In the genomic region with DNA sequence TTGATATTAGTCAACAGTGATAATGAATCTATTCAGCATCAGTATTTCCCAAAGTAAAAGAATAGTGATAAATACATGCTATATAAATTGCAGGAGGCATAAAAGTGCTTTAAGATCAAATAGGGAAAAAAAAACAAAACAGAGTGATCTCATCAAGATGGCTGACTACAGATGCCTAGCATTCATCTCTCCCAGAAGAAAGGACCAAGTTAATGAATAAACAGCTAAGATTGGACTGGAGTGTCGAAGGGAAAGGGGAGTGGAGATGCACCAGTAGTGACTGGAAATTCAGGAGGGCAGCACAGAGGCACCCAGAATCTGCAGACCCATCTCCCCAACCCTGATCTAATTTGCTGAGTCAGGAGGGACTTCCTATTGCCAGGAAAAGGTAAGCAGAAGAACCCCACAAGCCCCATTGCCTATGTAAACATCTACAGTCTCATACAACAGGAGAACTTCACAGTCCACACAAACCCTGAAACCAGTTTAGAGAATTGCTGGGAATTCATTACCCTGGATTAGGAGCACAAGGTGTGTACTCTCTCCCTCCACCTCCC, we compare ENCODE assay signal across 29 cellular contexts.
DNase-seq lines count a peak whose midpoint lies in the region; ATAC-seq and TF ChIP-seq lines count a peak whose summit lies in the region.
"Had no signal": no experiment of that assay in that cellular context is flagged by ENCODE, and none has a peak within 500 bp of the region (broad histone marks: within the 10 kb centered on the region; RNA-seq: fewer than 3 reads in every experiment).

No MANE protein-coding gene starts in this region.

- H3K4me2 ChIP-seq in DND-41 (ENCODE audit: insufficient read depth, low read length), result no peak overlapping the region
- no peak overlapping the region for H3K4me2 ChIP-seq in OCI-LY1 (ENCODE audit: low read length)
- H3K4me2 ChIP-seq in hepatocyte, result peak overlapping the region; percentile 17
- H3K4me2 ChIP-seq in trophoblast cell (ENCODE audit: low read length), result no peak overlapping the region

- TF ChIP-seq CTCF in DND-41 (IDR thresholded peaks at IDR 0.05; ENCODE audit: borderline replicate concordance, extremely low read depth, low read length, poor library complexity, severe bottlenecking), result no peak
- TF ChIP-seq CTCF in OCI-LY1 (IDR thresholded peaks at IDR 0.05; ENCODE audit: low read length), result no peak
- no peak for TF ChIP-seq CTCF in hepatocyte (IDR thresholded peaks at IDR 0.05; ENCODE audit: poor library complexity)

- H3F3A ChIP-seq in OCI-LY1 (ENCODE audit: insufficient read depth, low read length), result no peaks in the 10 kb centered on the region

- H4K12ac ChIP-seq in trophoblast cell (ENCODE audit: low read depth, low read length), result no peak overlapping the region

- no peak overlapping the region for H2BK12ac ChIP-seq in trophoblast cell (ENCODE audit: low read length)

- peak overlapping the region; percentile 68; the same call in 1 of the 2 replicates for H2AFZ ChIP-seq in DND-41 (ENCODE audit: low read depth, low read length)
- peak overlapping the region; percentile 9; the same call in 1 of the 2 replicates for H2AFZ ChIP-seq in OCI-LY1 (ENCODE audit: low read length)
- H2AFZ ChIP-seq in hepatocyte, result peak overlapping the region; percentile 0
- peak overlapping the region; percentile 58 for H2AFZ ChIP-seq in trophoblast cell (ENCODE audit: insufficient read depth, low read length, poor library complexity)

- H4K91ac ChIP-seq in trophoblast cell (ENCODE audit: low read depth, low read length), result no peak overlapping the region

- H3K9me2 ChIP-seq in OCI-LY1 (ENCODE audit: low read depth, low read length) (no peaks in the 10 kb centered on the region), hepatocyte (replicated peaks; ENCODE audit: insufficient read depth) (no peaks in the 10 kb centered on the region)

- H3K4me1 ChIP-seq in DND-41 (ENCODE audit: insufficient read depth, low read length) (no peaks in the 10 kb centered on the region), OCI-LY1 (ENCODE audit: insufficient read depth, low read length, severe bottlenecking) (peaks cover 10% of the 10 kb centered on the region), hepatocyte (ENCODE audit: insufficient read depth) (no peaks in the 10 kb centered on the region), trophoblast cell (ENCODE audit: control insufficient read depth in 1 of 2, insufficient read depth in 2 of 2, low read length in 2 of 2) (no peaks in the 10 kb centered on the region)
- H3K4me1 ChIP-seq: colonic mucosa, esophagus muscularis mucosa, SJCRH30 had no signal

- H3K36me3 ChIP-seq in DND-41 (ENCODE audit: insufficient read depth, low read length) (no peaks in the 10 kb centered on the region), OCI-LY1 (ENCODE audit: insufficient read depth, low read length) (no peaks in the 10 kb centered on the region), hepatocyte (replicated peaks; ENCODE audit: insufficient read depth, low read depth) (no peaks in the 10 kb centered on the region), trophoblast cell (ENCODE audit: control insufficient read depth in 1 of 2, insufficient read depth in 2 of 2, low read length in 2 of 2) (no peaks in the 10 kb centered on the region), H7 (replicated peaks; ENCODE audit: control insufficient read depth, insufficient read depth, low read length) (no peaks in the 10 kb centered on the region)
- H3K36me3 ChIP-seq: colonic mucosa, esophagus muscularis mucosa, SJCRH30 had no signal

- H3K9me3 ChIP-seq in DND-41 (ENCODE audit: insufficient read depth, low read length, severe bottlenecking) (peaks cover 10% of the 10 kb centered on the region), OCI-LY1 (ENCODE audit: low read length) (no peaks in the 10 kb centered on the region; the same call in 1 of the 2 replicates), hepatocyte (ENCODE audit: low read depth) (no peaks in the 10 kb centered on the region), trophoblast cell (ENCODE audit: insufficient read depth, low read depth, low read length) (no peaks in the 10 kb centered on the region)
- H3K9me3 ChIP-seq: colonic mucosa, SJCRH30 had no signal

- H2BK120ac ChIP-seq in trophoblast cell (ENCODE audit: insufficient read depth, low read length, poor library complexity), result no peak overlapping the region

- H2BK5ac ChIP-seq in trophoblast cell (ENCODE audit: low read depth, low read length, poor library complexity), result no peak overlapping the region

- H3K18ac ChIP-seq in trophoblast cell (ENCODE audit: low read length), result no peak overlapping the region

- DNase-seq in DND-41, result no peak
- peak; percentile 31 for DNase-seq in hepatocyte (ENCODE audit: low spot score)
- no peak for DNase-seq in trophoblast cell
- DNase-seq in effector CD8-positive, alpha-beta T cell (lab: John Stamatoyannopoulos, UW), result no peak
- no peak for DNase-seq in cardiac septum (ENCODE audit: low spot score)
- DNase-seq in left ventricle myocardium superior, result no peak
- DNase-seq in H7, result no peak
- DNase-seq: activated B cell treated with CpG ODN at 0.5 μM for 24 hours; activated CD4-positive, alpha-beta T cell treated with anti-CD3 and anti-CD28 coated beads, Interleukin-2, amount 50 U/mL, for 1 hour; activated CD8-positive, alpha-beta memory T cell treated with anti-CD3 and anti-CD28 coated beads, Interleukin-2, amount 10 ng/mL, durations not matched to agents 7 days and 5 days; activated naive CD4-positive, alpha-beta T cell; activated T-cell treated with anti-CD3 and anti-CD28 coated beads, Interleukin-2, amount 50 U/mL, for 72 hours; Calu3; colonic mucosa; effector memory CD8-positive, alpha-beta T cell; foreskin melanocyte; natural killer cell; NCI-H1105; NCI-H2029; NCI-H526; right cardiac atrium; SJCRH30; stimulated activated CD4-positive, alpha-beta T cell treated with anti-CD3 and anti-CD28 coated beads, Interleukin-12 subunit alpha, Interleukin-12 subunit beta, amount 100 ng/mL, for 4 hours; stimulated activated CD4-positive, alpha-beta T cell treated with anti-CD3 and anti-CD28 coated beads, Interleukin-4, amount 100 ng/mL, for 24 hours had no signal

- H4K8ac ChIP-seq in trophoblast cell (ENCODE audit: low read depth, low read length), result no peak overlapping the region

- H3K4ac ChIP-seq in trophoblast cell (ENCODE audit: low read depth, low read length), result no peak overlapping the region

- H3K9ac ChIP-seq in DND-41 (ENCODE audit: low read depth, low read length) (no peak overlapping the region), OCI-LY1 (ENCODE audit: low read length) (no peak overlapping the region), trophoblast cell (ENCODE audit: low read length) (no peak overlapping the region)

- H3K79me1 ChIP-seq in trophoblast cell (ENCODE audit: low read length), result no peaks in the 10 kb centered on the region

- WGBS in hepatocyte (ENCODE audit: low lambda C conversion rate, missing lambda C conversion rate), result 71% methylated on average over 1 of the region's 1 CpG
- WGBS in trophoblast cell (ENCODE audit: extremely low coverage, insufficient coverage, insufficient read length), result no CpG with 5 or more reads among the region's 1 CpG

- H3K27me3 ChIP-seq in DND-41 (ENCODE audit: insufficient read depth, low read length, poor library complexity), result no peaks in the 10 kb centered on the region
- H3K27me3 ChIP-seq in OCI-LY1 (ENCODE audit: insufficient read depth, low read length), result no peaks in the 10 kb centered on the region
- H3K27me3 ChIP-seq in hepatocyte, result no peaks in the 10 kb centered on the region
- no peaks in the 10 kb centered on the region for H3K27me3 ChIP-seq in trophoblast cell (ENCODE audit: insufficient read depth, low read length)
- H3K27me3 ChIP-seq in H7 (ENCODE audit: control insufficient read depth, insufficient read depth, low read length), result no peaks in the 10 kb centered on the region
- H3K27me3 ChIP-seq: colonic mucosa, esophagus muscularis mucosa, SJCRH30 had no signal

- H3K4me3 ChIP-seq in DND-41 (ENCODE audit: low read depth in 1 of 2, low read length in 2 of 2) (no peak overlapping the region), OCI-LY1 (ENCODE audit: low read depth, low read length, poor library complexity, severe bottlenecking) (no peak overlapping the region), hepatocyte (no peak overlapping the region), trophoblast cell (ENCODE audit: low read depth, low read length) (no peak overlapping the region), H7 (ENCODE audit: insufficient read depth, low read depth, low read length) (no peak overlapping the region)
- H3K4me3 ChIP-seq: colonic mucosa, esophagus muscularis mucosa, GM12878, SJCRH30 had no signal

- no peak overlapping the region for H3K14ac ChIP-seq in trophoblast cell (ENCODE audit: low read length)

- ATAC-seq in DND-41 (ENCODE audit: insufficient read depth, low read depth) (no peak), left ventricle myocardium superior (no peak)
- ATAC-seq: activated CD8-positive, alpha-beta memory T cell treated with anti-CD3 and anti-CD28 coated beads, Interleukin-2, amount 10 ng/mL, durations not matched to agents 7 days and 5 days; activated T-cell treated with anti-CD3 and anti-CD28 coated beads, Interleukin-2, amount 50 U/mL, for 72 hours; effector memory CD8-positive, alpha-beta T cell; natural killer cell; right cardiac atrium; stimulated activated effector memory CD8-positive, alpha-beta T cell treated with anti-CD3 and anti-CD28 coated beads, Interleukin-12 subunit alpha, Interleukin-12 subunit beta, amount 100 ng/mL, for 72 hours had no signal

- no peak overlapping the region for H2AK5ac ChIP-seq in trophoblast cell (ENCODE audit: low read length)

- no peak overlapping the region for H3K27ac ChIP-seq in DND-41 (ENCODE audit: low read length)
- no peak overlapping the region for H3K27ac ChIP-seq in OCI-LY1 (ENCODE audit: low read depth, low read length, poor library complexity, severe bottlenecking)
- H3K27ac ChIP-seq in hepatocyte, result peak overlapping the region; percentile 59
- H3K27ac ChIP-seq in trophoblast cell (ENCODE audit: low read depth, low read length), result no peak overlapping the region
- H3K27ac ChIP-seq: C4-2B, colonic mucosa, esophagus muscularis mucosa, SJCRH30 had no signal

- intact Hi-C loops in cardiac septum (cut with DNase I) (no loop called here), left ventricle myocardium superior (cut with micrococcal nuclease) (no loop called here)

- H3K79me2 ChIP-seq in DND-41 (ENCODE audit: insufficient read depth, low read length) (no peaks in the 10 kb centered on the region), OCI-LY1 (ENCODE audit: insufficient read depth, low read length) (no peaks in the 10 kb centered on the region), hepatocyte (no peaks in the 10 kb centered on the region), trophoblast cell (ENCODE audit: control insufficient read depth, insufficient read depth, low read length, poor library complexity) (no peaks in the 10 kb centered on the region)

- H4K20me1 ChIP-seq in DND-41 (ENCODE audit: insufficient read depth, low read length), result no peaks in the 10 kb centered on the region
- no peaks in the 10 kb centered on the region for H4K20me1 ChIP-seq in OCI-LY1 (ENCODE audit: insufficient read depth, low read length)
- no peaks in the 10 kb centered on the region for H4K20me1 ChIP-seq in hepatocyte (ENCODE audit: insufficient read depth, poor library complexity, severe bottlenecking)

- H3K23ac ChIP-seq in trophoblast cell (ENCODE audit: low read length), result no peak overlapping the region

Comparison
In these comparisons a context has a peak if more than half of its experiments do, and no peak if none do; other contexts are left out.
1. H2AFZ ChIP-seq: peak in every context shown above with its lines; median percentile 68 in DND-41; 58 in trophoblast cell; 9 in OCI-LY1; 0 in hepatocyte.